19 cellular contexts compared by ENCODE assay signal in the genomic region with DNA sequence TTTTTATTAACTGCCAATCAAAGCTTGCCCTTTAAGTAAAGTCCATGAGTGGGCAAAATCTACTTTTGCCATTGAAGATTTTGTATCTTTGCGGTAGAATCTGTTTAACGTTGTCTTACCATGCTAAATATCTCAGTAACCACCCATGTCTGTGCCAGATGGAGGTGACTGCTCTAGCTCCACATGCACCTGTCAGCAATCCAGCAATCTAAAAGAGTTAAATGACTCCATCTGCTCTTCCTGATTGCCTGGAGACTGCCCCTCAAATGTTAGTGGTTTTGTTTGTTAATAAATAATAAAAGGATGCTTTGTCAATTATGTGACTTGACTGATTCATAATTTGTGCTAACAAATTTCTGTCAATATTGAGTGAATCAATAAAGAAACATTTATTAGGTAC.
DNase-seq lines count a peak whose midpoint lies in the region; ATAC-seq lines count a peak whose summit lies in the region.
"Had no signal": no experiment of that assay in that cellular context is flagged by ENCODE, and none has a peak within 500 bp of the region (broad histone marks: within the 10 kb centered on the region; RNA-seq: fewer than 3 reads in every experiment).

No MANE protein-coding gene starts in this region.

- DNase-seq in COR-L47 (lab: John Stamatoyannopoulos, UW) (peak; percentile 14), G401 (ENCODE audit: low spot score) (peak; percentile 82), NCI-H2171 (lab: John Stamatoyannopoulos, UW) (peak; percentile 81), SK-N-MC (ENCODE audit: low read depth, low spot score) (no peak), germinal center (ENCODE audit: low spot score) (no peak)
- no peak for DNase-seq in activated T-cell treated with anti-CD3 and anti-CD28 coated beads, Interleukin-2, amount 50 U/mL, for 72 hours
- DNase-seq: Calu3; CD4-positive, CD25-positive, alpha-beta regulatory T cell; KG1; NCI-H187; NCI-H2227 treated with DMSO at 0.1 percent for 48 hours; NCI-H774; Peyer's patch; Right ventricle myocardium superior had no signal

- ATAC-seq in HG03025 (IDR thresholded peaks at IDR 0.05; ENCODE audit: low FRiP score, unreplicated experiment) (no peak), GM21786 (IDR thresholded peaks at IDR 0.05; ENCODE audit: unreplicated experiment) (no peak)
- no peak for ATAC-seq in activated T-cell treated with anti-CD3 and anti-CD28 coated beads, Interleukin-2, amount 50 U/mL, for 72 hours (replicated peaks in 1 of 2)
- ATAC-seq: GM23338, HepG2, SK-N-SH treated with all-trans-retinoic acid at 6 μM for 48 hours had no signal

- H3K9ac ChIP-seq in SK-N-MC (ENCODE audit: insufficient read length), result peak overlapping the region; percentile 62

- H3K27me3 Mint-ChIP-seq in activated T-cell treated with anti-CD3 and anti-CD28 coated beads, Interleukin-2, amount 50 U/mL, for 72 hours (ENCODE audit: low read depth), result peaks cover 4% of the 10 kb centered on the region

- H3K9me3 Mint-ChIP-seq in activated T-cell treated with anti-CD3 and anti-CD28 coated beads, Interleukin-2, amount 50 U/mL, for 72 hours, result peaks cover 2 to 3% of the 10 kb centered on the region in 2 donors

- no peaks in the 10 kb centered on the region for H3K36me3 ChIP-seq in SK-N-MC (ENCODE audit: insufficient read depth, low read length)
- H3K36me3 ChIP-seq: Peyer's patch had no signal

- peaks cover 7% of the 10 kb centered on the region; the same call in 1 of the 2 replicates for H3K9me3 ChIP-seq in SK-N-MC (ENCODE audit: low read depth, low read length)
- H3K9me3 ChIP-seq: Peyer's patch had no signal

- no peak overlapping the region for H3K4me3 Mint-ChIP-seq in activated T-cell treated with anti-CD3 and anti-CD28 coated beads, Interleukin-2, amount 50 U/mL, for 72 hours
- H3K4me3 Mint-ChIP-seq: CD4-positive, CD25-positive, alpha-beta regulatory T cell; GM23338 had no signal

- in situ Hi-C loops in G401 (cut with HindIII; ENCODE audit: low sequenced_read_pairs), result no loop called here

- no peaks in the 10 kb centered on the region for H3K4me1 Mint-ChIP-seq in activated T-cell treated with anti-CD3 and anti-CD28 coated beads, Interleukin-2, amount 50 U/mL, for 72 hours (ENCODE audit: low read depth)
- H3K4me1 Mint-ChIP-seq: CD4-positive, CD25-positive, alpha-beta regulatory T cell; GM23338 had no signal

- no peak overlapping the region for H3K27ac Mint-ChIP-seq in activated T-cell treated with anti-CD3 and anti-CD28 coated beads, Interleukin-2, amount 50 U/mL, for 72 hours
- H3K27ac Mint-ChIP-seq: CD4-positive, CD25-positive, alpha-beta regulatory T cell; GM23338 had no signal

- H3K27ac ChIP-seq in SK-N-MC, result peak overlapping the region; percentile 87
- H3K27ac ChIP-seq: Peyer's patch had no signal

- H3K36me3 Mint-ChIP-seq in activated T-cell treated with anti-CD3 and anti-CD28 coated beads, Interleukin-2, amount 50 U/mL, for 72 hours (ENCODE audit: insufficient read depth in 2 of 2), result no peaks in the 10 kb centered on the region
- H3K36me3 Mint-ChIP-seq: CD4-positive, CD25-positive, alpha-beta regulatory T cell had no signal

- peak overlapping the region; percentile 48 for H3K4me3 ChIP-seq in SK-N-MC
- H3K4me3 ChIP-seq: GM23338, Peyer's patch had no signal

Comparison
In these comparisons a context has a peak if more than half of its experiments do, and no peak if none do; other contexts are left out.
1. DNase-seq: peak in COR-L47 (single experiment), G401 (single experiment) and NCI-H2171 (single experiment); none in SK-N-MC (single experiment), germinal center (single experiment) and activated T-cell treated with anti-CD3 and anti-CD28 coated beads, Interleukin-2, amount 50 U/mL, for 72 hours (0 of 2).